7 cellular contexts compared by ENCODE assay signal in the genomic region with DNA sequence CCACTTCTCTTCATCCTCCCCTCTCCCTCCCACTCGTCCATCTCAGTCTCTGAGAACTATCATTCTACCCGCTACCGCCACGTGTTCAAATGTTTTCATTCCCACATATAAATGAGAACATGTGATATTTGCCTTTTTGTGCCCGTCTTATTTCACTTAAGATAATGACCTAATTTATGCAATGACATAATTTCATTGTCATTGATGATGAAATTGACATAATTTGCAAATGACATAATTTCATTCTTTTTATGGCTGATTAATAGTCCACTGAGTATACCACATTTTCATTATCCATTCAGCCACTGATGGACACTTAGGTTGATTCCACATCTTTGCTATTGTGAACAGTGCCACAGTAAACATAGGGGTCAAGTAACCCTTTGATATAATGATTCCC.
"Had no signal": no experiment of that assay in that cellular context is flagged by ENCODE, and none has a peak within 500 bp of the region (broad histone marks: within the 10 kb centered on the region; RNA-seq: fewer than 3 reads in every experiment).

No MANE protein-coding gene starts in this region.

- H3K27ac Mint-ChIP-seq: GM23338, H9, HFFc6 had no signal

- H2AFZ ChIP-seq: GM23338 had no signal

- ATAC-seq: GM23338 had no signal

- H3K9me3 Mint-ChIP-seq: H9 had no signal

- H3K4me2 ChIP-seq: GM23338 had no signal

- H3K27ac ChIP-seq: HL-60 had no signal

- H3K4me3 ChIP-seq: GM23338 had no signal

- H3K4me3 Mint-ChIP-seq: GM23338, H9, HFFc6 had no signal

- DNase-seq: H9, HCEC 1CT, HFFc6, IMR-90, KBM-7 had no signal
